Comparison of ENCODE assay signal across 24 cellular contexts in the genomic region with DNA sequence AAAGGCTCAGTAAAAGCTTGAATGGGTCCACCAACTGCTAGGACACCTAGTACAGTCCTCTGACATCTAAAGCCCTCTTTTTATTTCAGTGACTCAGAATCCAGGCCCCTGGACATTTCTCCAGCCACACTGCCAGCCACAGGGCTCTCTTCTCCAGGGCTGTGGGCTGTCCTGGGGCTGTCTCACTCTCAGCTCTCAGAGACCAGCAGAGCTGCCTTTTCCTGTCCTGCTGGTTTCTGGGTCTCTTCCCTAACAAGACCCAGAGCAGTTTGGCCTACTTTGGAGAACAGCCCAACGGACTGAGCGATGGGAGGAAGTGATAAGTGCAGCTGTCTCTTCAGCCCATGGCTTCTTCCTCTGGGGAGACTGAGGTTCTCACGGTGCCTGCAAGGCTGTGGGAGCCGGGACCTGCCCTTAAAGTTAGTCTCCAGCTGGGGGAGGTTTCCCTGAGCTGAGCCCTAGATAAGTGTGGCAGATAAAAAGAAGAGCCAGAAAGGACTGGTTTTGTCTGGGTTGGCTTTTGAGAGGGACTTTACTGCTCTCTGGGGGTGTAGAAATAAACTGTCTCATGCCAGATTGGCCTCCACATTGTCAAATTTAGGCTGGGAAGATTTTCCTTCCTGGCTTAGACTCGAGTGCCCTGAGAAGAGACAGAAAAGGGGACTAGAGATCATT.
DNase-seq lines count a peak whose midpoint lies in the region; ATAC-seq and TF ChIP-seq lines count a peak whose summit lies in the region.
"Had no signal": no experiment of that assay in that cellular context is flagged by ENCODE, and none has a peak within 500 bp of the region (broad histone marks: within the 10 kb centered on the region; RNA-seq: fewer than 3 reads in every experiment).

No MANE protein-coding gene starts in this region.

- intact Hi-C loops in breast epithelium (cut with DNase I; ENCODE audit: low total_unique reads) (no loop called here), mammary epithelial cell (cut with micrococcal nuclease) (no loop called here), PC-3 (cut with micrococcal nuclease) (no loop called here), heart right ventricle (cut with DNase I) (no loop called here), esophagus muscularis mucosa (cut with DNase I) (no loop called here)

- ATAC-seq in PC-3, result peak; percentile 57
- ATAC-seq in heart right ventricle, result no peak
- ATAC-seq: psoas muscle had no signal

- BruUV-seq in mammary epithelial cell (replicated peaks; lab: Mats Ljungman, UMichigan), result no TSS peak
- BruUV-seq in PC-3 (replicated peaks; lab: Mats Ljungman, UMichigan), result no TSS peak

- H3K4me1 ChIP-seq in breast epithelium (no peaks in the 10 kb centered on the region), mammary epithelial cell (ENCODE audit: insufficient read depth, low read length) (no peaks in the 10 kb centered on the region), PC-3 (ENCODE audit: insufficient read depth, low read length) (peaks cover 7% of the 10 kb centered on the region; the same call in 1 of the 2 replicates), heart right ventricle (no peaks in the 10 kb centered on the region), MM.1S (ENCODE audit: low read length) (peaks cover 16% of the 10 kb centered on the region), esophagus muscularis mucosa (no peaks in the 10 kb centered on the region)
- H3K4me1 ChIP-seq: psoas muscle, sigmoid colon, upper lobe of left lung had no signal

- H3K79me2 ChIP-seq in mammary epithelial cell (ENCODE audit: insufficient read depth, low read length), result no peaks in the 10 kb centered on the region
- H3K79me2 ChIP-seq in PC-3 (ENCODE audit: low read length), result no peaks in the 10 kb centered on the region
- no peaks in the 10 kb centered on the region for H3K79me2 ChIP-seq in MM.1S (ENCODE audit: low read length)

- H3K9me2 ChIP-seq in PC-3 (replicated peaks; ENCODE audit: low read length) (no peaks in the 10 kb centered on the region), MM.1S (replicated peaks; ENCODE audit: insufficient read depth, low read length) (no peaks in the 10 kb centered on the region)

- no peak overlapping the region for H2AFZ ChIP-seq in mammary epithelial cell (ENCODE audit: low read depth, low read length)
- no peak overlapping the region for H2AFZ ChIP-seq in PC-3 (ENCODE audit: low read length)
- H2AFZ ChIP-seq in MM.1S (ENCODE audit: low read length), result no peak overlapping the region

- no peak for TF ChIP-seq POLR2A in breast epithelium (IDR thresholded peaks at IDR 0.05)
- TF ChIP-seq POLR2A in esophagus muscularis mucosa (IDR thresholded peaks at IDR 0.05; ENCODE audit: low read depth), result no peak

- H3K27ac ChIP-seq in breast epithelium (peak overlapping the region; percentile 2 to 38), mammary epithelial cell (ENCODE audit: insufficient read depth, low read depth, low read length) (no peak overlapping the region), PC-3 (ENCODE audit: low read length) (peak overlapping the region; percentile 39; the same call in 1 of the 2 replicates), heart right ventricle (no peak overlapping the region), MM.1S (ENCODE audit: low read length) (no peak overlapping the region), esophagus muscularis mucosa (replicated peaks in 1 of 4) (no peak overlapping the region)
- H3K27ac ChIP-seq: psoas muscle, sigmoid colon, upper lobe of left lung had no signal

- no peak overlapping the region for H3K4me2 ChIP-seq in mammary epithelial cell (ENCODE audit: insufficient read depth, low read depth, low read length)
- H3K4me2 ChIP-seq in PC-3 (ENCODE audit: low read length), result peak overlapping the region; percentile 19; the same call in 1 of the 2 replicates
- no peak overlapping the region for H3K4me2 ChIP-seq in MM.1S (ENCODE audit: low read depth, low read length)

- H3K27me3 ChIP-seq in breast epithelium, result no peaks in the 10 kb centered on the region
- no peaks in the 10 kb centered on the region for H3K27me3 ChIP-seq in mammary epithelial cell (ENCODE audit: insufficient read depth, low read length)
- no peaks in the 10 kb centered on the region for H3K27me3 ChIP-seq in PC-3 (ENCODE audit: low read length)
- H3K27me3 ChIP-seq in heart right ventricle, result peaks cover 0 to 5% (median 0%) of the 10 kb centered on the region in 7 donors
- no peaks in the 10 kb centered on the region for H3K27me3 ChIP-seq in MM.1S (replicated peaks; ENCODE audit: insufficient read depth, low read length)
- H3K27me3 ChIP-seq in esophagus muscularis mucosa, result peaks cover 0 to 5% (median 0%) of the 10 kb centered on the region in 4 donors
- H3K27me3 ChIP-seq: sigmoid colon, upper lobe of left lung had no signal

- in situ Hi-C loops in mammary epithelial cell (cut with MboI; ENCODE audit: low sequenced_read_pairs in 2 of 2), result no loop called here

- 0% methylated on average over 3 of the region's 5 CpGs for WGBS in mammary epithelial cell (ENCODE audit: low coverage, missing lambda C conversion rate)
- WGBS in heart right ventricle, 2 donors, result 36 to 44% methylated on average over 5 of the region's 5 CpGs
- 59% methylated on average over 3 of the region's 5 CpGs for WGBS in esophagus muscularis mucosa

- H3K36me3 ChIP-seq in breast epithelium (no peaks in the 10 kb centered on the region), mammary epithelial cell (ENCODE audit: insufficient read depth, low read length) (no peaks in the 10 kb centered on the region), PC-3 (ENCODE audit: low read depth, low read length) (no peaks in the 10 kb centered on the region), heart right ventricle (no peaks in the 10 kb centered on the region), MM.1S (replicated peaks; ENCODE audit: insufficient read depth, low read length) (no peaks in the 10 kb centered on the region), esophagus muscularis mucosa (no peaks in the 10 kb centered on the region)
- H3K36me3 ChIP-seq: sigmoid colon, upper lobe of left lung had no signal

- no peak for TF ChIP-seq EP300 in esophagus muscularis mucosa (IDR thresholded peaks at IDR 0.05)

- H3K9me3 ChIP-seq in breast epithelium (no peaks in the 10 kb centered on the region), mammary epithelial cell (replicated peaks; ENCODE audit: insufficient read depth, low read length) (peaks cover 30% of the 10 kb centered on the region), PC-3 (ENCODE audit: low read length) (no peaks in the 10 kb centered on the region), heart right ventricle (no peaks in the 10 kb centered on the region), MM.1S (replicated peaks; ENCODE audit: insufficient read depth, low read length) (no peaks in the 10 kb centered on the region), esophagus muscularis mucosa (no peaks in the 10 kb centered on the region)
- H3K9me3 ChIP-seq: psoas muscle, upper lobe of left lung had no signal

- CTCF ChIA-PET in mammary epithelial cell (lab: Charles Lee; ENCODE audit: low non-redundant PET), result no interaction called here
- CTCF ChIA-PET in PC-3 (lab: Charles Lee), result no interaction called here

- TF ChIP-seq CTCF in breast epithelium (IDR thresholded peaks at IDR 0.05) (no peak), mammary epithelial cell (conservative IDR thresholded peaks at IDR 0.05 in 1 of 2, IDR thresholded peaks at IDR 0.05 in 1 of 2; ENCODE audit: extremely low read depth in 1 of 2, insufficient read depth in 1 of 2, low read depth in 1 of 2, low read length in 2 of 2) (no peak), PC-3 (conservative IDR thresholded peaks at IDR 0.05; ENCODE audit: low read depth, low read length) (no peak), heart right ventricle (IDR thresholded peaks at IDR 0.05) (no peak), MM.1S (IDR thresholded peaks at IDR 0.05; ENCODE audit: low read length) (no peak), esophagus muscularis mucosa (IDR thresholded peaks at IDR 0.05) (no peak)

- no peak overlapping the region for H3K4me3 ChIP-seq in breast epithelium
- no peak overlapping the region for H3K4me3 ChIP-seq in mammary epithelial cell (replicated peaks in 1 of 3; ENCODE audit: insufficient read depth in 1 of 3, low read depth in 2 of 3, low read length in 3 of 3)
- H3K4me3 ChIP-seq in PC-3 (ENCODE audit: low read length), result no peak overlapping the region
- no peak overlapping the region for H3K4me3 ChIP-seq in heart right ventricle
- no peak overlapping the region for H3K4me3 ChIP-seq in MM.1S (ENCODE audit: low read length)
- no peak overlapping the region for H3K4me3 ChIP-seq in esophagus muscularis mucosa
- H3K4me3 ChIP-seq: psoas muscle, sigmoid colon, upper lobe of left lung had no signal

- POLR2A ChIA-PET in PC-3 (lab: Charles Lee; ENCODE audit: unreplicated experiment), result no interaction called here

- no peak overlapping the region for H3K9ac ChIP-seq in mammary epithelial cell (ENCODE audit: insufficient read depth, low read length)
- H3K9ac ChIP-seq in PC-3 (ENCODE audit: low read length), result no peak overlapping the region
- H3K9ac ChIP-seq in MM.1S (ENCODE audit: low read length), result no peak overlapping the region

- H4K20me1 ChIP-seq in mammary epithelial cell (ENCODE audit: insufficient read depth, low read length) (no peaks in the 10 kb centered on the region), PC-3 (ENCODE audit: low read length) (no peaks in the 10 kb centered on the region), MM.1S (ENCODE audit: insufficient read depth, low read length) (no peaks in the 10 kb centered on the region)

- DNase-seq in breast epithelium (ENCODE audit: low spot score in 2 of 2) (peak in 1 of 2 donors; percentile 42), mammary epithelial cell (no peak), PC-3 (peak; percentile 68), islet precursor cell (peak; percentile 91), heart right ventricle (no peak), MM.1S (no peak), HPDE6-E6E7 (ENCODE audit: extremely low spot score) (no peak), esophagus muscularis mucosa (ENCODE audit: extremely low spot score) (no peak)
- DNase-seq: activated effector memory CD4-positive, alpha-beta T cell treated with Interleukin-2 at 50 U/mL for 16 hours; amygdala; DMS153; glutamatergic neuron; H9; Kasumi-1; kidney; NCI-H1092; NCI-H1694 treated with DMSO at 0.1 percent for 48 hours; NCI-H446 treated with DMSO at 0.1 percent for 48 hours; NCI-H774; psoas muscle; SHP77 treated with DMSO at 0.1 percent for 48 hours; sigmoid colon; stimulated activated CD4-positive, alpha-beta T cell treated with anti-CD3 and anti-CD28 coated beads, Interleukin-4, amount 100 ng/mL, for 24 hours; upper lobe of left lung had no signal

- dilution Hi-C loops in mammary epithelial cell (cut with HindIII; ENCODE audit: low sequenced_read_pairs), result no loop called here

- H3F3A ChIP-seq in PC-3 (ENCODE audit: low read length, unreplicated experiment) (no peaks in the 10 kb centered on the region), MM.1S (ENCODE audit: insufficient read depth, low read length) (no peaks in the 10 kb centered on the region)

Comparison
In these comparisons a context has a peak if more than half of its experiments do, and no peak if none do; other contexts are left out.
1. H3K27ac ChIP-seq: peak in breast epithelium (2 of 2) and PC-3 (single experiment); none in mammary epithelial cell (single experiment), heart right ventricle (0 of 10), MM.1S (single experiment) and esophagus muscularis mucosa (0 of 4).
2. DNase-seq: peak in PC-3 (single experiment) and islet precursor cell (single experiment); none in mammary epithelial cell (single experiment), heart right ventricle (0 of 2), MM.1S (single experiment), HPDE6-E6E7 (single experiment) and esophagus muscularis mucosa (single experiment).